Comparison of ENCODE assay signal across 29 cellular contexts in the genomic region with DNA sequence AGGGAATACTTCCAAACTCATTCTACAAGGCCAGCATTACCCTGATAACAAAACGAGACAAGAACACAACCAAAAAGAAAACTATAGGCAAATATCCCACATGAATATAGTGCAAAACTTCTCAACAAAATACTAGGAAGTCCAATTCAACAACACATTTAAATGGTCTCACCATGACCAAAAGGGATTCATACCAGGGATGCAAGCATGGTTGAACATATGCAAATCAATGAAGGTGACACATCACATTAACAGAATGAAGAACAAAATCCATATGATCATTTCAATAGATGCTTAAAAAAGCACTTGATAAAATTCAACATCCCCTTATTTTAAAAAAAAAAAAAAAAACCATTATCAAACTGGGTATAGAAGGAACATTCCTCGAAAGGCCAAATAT.
"Had no signal": no experiment of that assay in that cellular context is flagged by ENCODE, and none has a peak within 500 bp of the region (broad histone marks: within the 10 kb centered on the region; RNA-seq: fewer than 3 reads in every experiment).

No MANE protein-coding gene starts in this region.

- H3K27ac Mint-ChIP-seq: natural killer cell; nephron; progenitor cell of endocrine pancreas; stimulated activated effector memory CD8-positive, alpha-beta T cell treated with anti-CD3 and anti-CD28 coated beads, Interleukin-12 subunit alpha, Interleukin-12 subunit beta, amount 100 ng/mL, for 72 hours; stimulated activated naive B cell treated with anti-CD40 and anti-IgM and Interleukin-4, amounts not matched to agents 10 μg/mL and 1 μg/mL and 100 μg/mL, for 72 hours; stimulated activated naive CD8-positive, alpha-beta T cell treated with anti-CD3 and anti-CD28 coated beads, Interleukin-15, Interleukin-2, amounts not matched to agents 100 ng/mL and 50 ng/mL, for 24 hours had no signal

- H3K4me3 Mint-ChIP-seq: natural killer cell; nephron; neural crest cell; stimulated activated effector memory CD8-positive, alpha-beta T cell treated with anti-CD3 and anti-CD28 coated beads, Interleukin-12 subunit alpha, Interleukin-12 subunit beta, amount 100 ng/mL, for 72 hours; stimulated activated naive B cell treated with anti-CD40 and anti-IgM and Interleukin-4, amounts not matched to agents 10 μg/mL and 1 μg/mL and 100 μg/mL, for 72 hours; stimulated activated naive CD8-positive, alpha-beta T cell treated with anti-CD3 and anti-CD28 coated beads, Interleukin-15, Interleukin-2, amounts not matched to agents 100 ng/mL and 50 ng/mL, for 24 hours had no signal

- DNase-seq: natural killer cell; nucleus accumbens; ovary; posterior cingulate gyrus; psoas muscle; right cardiac atrium; right lobe of liver; sigmoid colon; small intestine; stimulated activated CD4-positive, alpha-beta T cell treated with anti-CD3 and anti-CD28 coated beads, Interleukin-15, amount 100 ng/mL, for 24 hours; stimulated activated CD4-positive, alpha-beta T cell treated with anti-CD3 and anti-CD28 coated beads, Interleukin-2, amount 100 ng/mL, for 24 hours; stimulated activated CD4-positive, alpha-beta T cell treated with anti-CD3 and anti-CD28 coated beads, Interleukin-2, amount 100 ng/mL, for 48 hours; stimulated activated CD4-positive, alpha-beta T cell treated with anti-CD3 and anti-CD28 coated beads, Interleukin-4, amount 100 ng/mL, for 24 hours; stimulated activated naive B cell treated with anti-CD40 and anti-IgM and Interleukin-4, amounts not matched to agents 10 μg/mL and 1 μg/mL and 100 μg/mL, for 72 hours; stimulated activated naive CD4-positive, alpha-beta T cell treated with Interleukin-2 at 50 U/mL for 16 hours; stomach; thyroid gland; trophoblast cell; upper lobe of left lung had no signal

- H3K27me3 ChIP-seq: neutrophil, ovary, right lobe of liver, sigmoid colon, stomach, thyroid gland, tibial nerve, upper lobe of left lung, vagina had no signal

- H3K9me3 Mint-ChIP-seq: stimulated activated effector memory CD8-positive, alpha-beta T cell treated with anti-CD3 and anti-CD28 coated beads, Interleukin-12 subunit alpha, Interleukin-12 subunit beta, amount 100 ng/mL, for 72 hours; stimulated activated naive CD8-positive, alpha-beta T cell treated with anti-CD3 and anti-CD28 coated beads, Interleukin-15, Interleukin-2, amounts not matched to agents 100 ng/mL and 50 ng/mL, for 24 hours had no signal

- H3K36me3 ChIP-seq: neutrophil, ovary, right lobe of liver, sigmoid colon, stomach, thoracic aorta, thyroid gland, tibial nerve, upper lobe of left lung, vagina had no signal

- H3K79me2 ChIP-seq: parathyroid adenoma had no signal

- H3K4me1 Mint-ChIP-seq: natural killer cell; nephron; neural crest cell; stimulated activated effector memory CD8-positive, alpha-beta T cell treated with anti-CD3 and anti-CD28 coated beads, Interleukin-12 subunit alpha, Interleukin-12 subunit beta, amount 100 ng/mL, for 72 hours had no signal

- H3K27me3 Mint-ChIP-seq: progenitor cell of endocrine pancreas; stimulated activated naive B cell treated with anti-CD40 and anti-IgM and Interleukin-4, amounts not matched to agents 10 μg/mL and 1 μg/mL and 100 μg/mL, for 72 hours; stimulated activated naive CD8-positive, alpha-beta T cell treated with anti-CD3 and anti-CD28 coated beads, Interleukin-15, Interleukin-2, amounts not matched to agents 100 ng/mL and 50 ng/mL, for 24 hours had no signal

- H3K4me1 ChIP-seq: parathyroid adenoma, psoas muscle, right lobe of liver, sigmoid colon, stomach, thyroid gland, tibial nerve, upper lobe of left lung, vagina had no signal

- H3K36me3 Mint-ChIP-seq: natural killer cell; stimulated activated effector memory CD8-positive, alpha-beta T cell treated with anti-CD3 and anti-CD28 coated beads, Interleukin-12 subunit alpha, Interleukin-12 subunit beta, amount 100 ng/mL, for 72 hours had no signal

- ATAC-seq: natural killer cell; psoas muscle; right cardiac atrium; right lobe of liver; stimulated activated effector memory CD8-positive, alpha-beta T cell treated with anti-CD3 and anti-CD28 coated beads, Interleukin-12 subunit alpha, Interleukin-12 subunit beta, amount 100 ng/mL, for 72 hours had no signal

- H3K4me3 ChIP-seq: ovary, psoas muscle, right lobe of liver, sigmoid colon, stomach, thoracic aorta, thyroid gland, tibial nerve, upper lobe of left lung, vagina had no signal

- H2AFZ ChIP-seq: parathyroid adenoma had no signal

- H3K9me3 ChIP-seq: neutrophil, ovary, psoas muscle, right lobe of liver, sigmoid colon, stomach, thoracic aorta, thyroid gland, tibial nerve, upper lobe of left lung, vagina had no signal

- H3K27ac ChIP-seq: neutrophil, ovary, parathyroid adenoma, psoas muscle, right lobe of liver, sigmoid colon, stomach, thoracic aorta, thyroid gland, tibial nerve, upper lobe of left lung, vagina had no signal
